ENCODE assay signal across 31 cellular contexts in the genomic region with DNA sequence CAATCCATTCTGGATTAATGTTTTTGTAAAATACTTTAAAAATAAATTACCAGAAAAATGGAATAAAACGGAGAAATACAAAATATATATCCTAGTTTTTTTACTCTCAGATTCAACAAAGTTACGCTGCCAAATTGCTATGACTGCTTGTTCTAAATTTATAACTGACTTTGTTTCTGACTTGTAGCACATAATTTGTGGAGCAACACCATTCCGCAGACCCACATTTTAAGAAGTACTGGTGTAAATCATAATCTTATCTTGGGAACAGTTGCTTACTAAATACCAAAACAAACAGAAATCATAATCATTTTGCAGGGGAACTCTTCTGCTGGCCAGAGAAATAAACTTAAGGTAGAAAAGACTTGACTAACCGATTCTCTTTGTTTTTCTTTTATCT.
DNase-seq lines count a peak whose midpoint lies in the region; ATAC-seq and TF ChIP-seq lines count a peak whose summit lies in the region.
"Had no signal": no experiment of that assay in that cellular context is flagged by ENCODE, and none has a peak within 500 bp of the region (broad histone marks: within the 10 kb centered on the region; RNA-seq: fewer than 3 reads in every experiment).

No MANE protein-coding gene starts in this region.

- H3K27me3 Mint-ChIP-seq in activated T-cell treated with anti-CD3 and anti-CD28 coated beads, Interleukin-2, amount 50 U/mL, for 24 hours: no peaks in the 10 kb centered on the region
- H3K27me3 Mint-ChIP-seq in activated T-cell treated with anti-CD3 and anti-CD28 coated beads, Interleukin-2, amount 50 U/mL, for 4 hours (ENCODE audit: low read depth): no peaks in the 10 kb centered on the region
- no peaks in the 10 kb centered on the region for H3K27me3 Mint-ChIP-seq in activated CD8-positive, alpha-beta T cell treated with anti-CD3 and anti-CD28 coated beads for 36 hours
- H3K27me3 Mint-ChIP-seq: activated CD4-positive, alpha-beta memory T cell treated with anti-CD3 and anti-CD28 coated beads, Interleukin-2, amount 10 ng/mL, durations not matched to agents 7 days and 5 days; CD4-positive, alpha-beta memory T cell; naive thymus-derived CD8-positive, alpha-beta T cell had no signal

- peaks cover 16% of the 10 kb centered on the region for H3K36me3 Mint-ChIP-seq in activated T-cell treated with anti-CD3 and anti-CD28 coated beads, Interleukin-2, amount 50 U/mL, for 24 hours (ENCODE audit: low read depth)
- H3K36me3 Mint-ChIP-seq in activated T-cell treated with anti-CD3 and anti-CD28 coated beads, Interleukin-2, amount 50 U/mL, for 4 hours (ENCODE audit: insufficient read depth): peaks cover 5% of the 10 kb centered on the region
- peaks cover 28% of the 10 kb centered on the region for H3K36me3 Mint-ChIP-seq in activated CD8-positive, alpha-beta T cell treated with anti-CD3 and anti-CD28 coated beads for 36 hours (ENCODE audit: low read depth)
- H3K36me3 Mint-ChIP-seq: CD4-positive, alpha-beta memory T cell had no signal

- TF ChIP-seq POLR2A in spleen (IDR thresholded peaks at IDR 0.05): no peak

- H3K4me3 ChIP-seq in fibroblast of the aortic adventitia (ENCODE audit: low read depth, low read length): no peak overlapping the region
- H3K4me3 ChIP-seq in psoas muscle: peak overlapping the region; percentile 0
- H3K4me3 ChIP-seq in spleen: no peak overlapping the region
- no peak overlapping the region for H3K4me3 ChIP-seq in foreskin fibroblast (ENCODE audit: low read depth in 1 of 2, low read length in 2 of 2)
- H3K4me3 ChIP-seq: colonic mucosa, sigmoid colon, testis had no signal

- CTCF ChIA-PET in activated CD8-positive, alpha-beta T cell treated with anti-CD3 and anti-CD28 coated beads for 36 hours (lab: Charles Lee): interaction anchor here (0.5 to 1.2 kb wide), 3 partner anchors 12 to 401 kb away, joined by 3 read pairs; no protein-coding TSS in a partner anchor

- ATAC-seq in activated T-cell treated with anti-CD3 and anti-CD28 coated beads, Interleukin-2, amount 50 U/mL, for 4 hours: no peak
- no peak for ATAC-seq in activated CD8-positive, alpha-beta T cell treated with anti-CD3 and anti-CD28 coated beads for 36 hours
- ATAC-seq in psoas muscle (peak in 2 of 4 donors; percentile 64 to 77), HG02840 (IDR thresholded peaks at IDR 0.05; ENCODE audit: low FRiP score, unreplicated experiment) (no peak)
- ATAC-seq: Panc1 had no signal

- H3K27ac Mint-ChIP-seq in activated T-cell treated with anti-CD3 and anti-CD28 coated beads, Interleukin-2, amount 50 U/mL, for 24 hours: peak overlapping the region; percentile 95
- H3K27ac Mint-ChIP-seq in activated CD8-positive, alpha-beta T cell treated with anti-CD3 and anti-CD28 coated beads for 36 hours: peak overlapping the region; percentile 84
- H3K27ac Mint-ChIP-seq: T-helper 2 cell treated with Interferon-gamma antibody and Interleukin-4, amounts not matched to agents 5 μg/mL and 100 μg/mL, for 36 hours had no signal

- H3K9me3 ChIP-seq in psoas muscle (no peaks in the 10 kb centered on the region), spleen (no peaks in the 10 kb centered on the region)
- H3K9me3 ChIP-seq: colonic mucosa, sigmoid colon, testis had no signal

- POLR2A ChIA-PET in activated CD8-positive, alpha-beta T cell treated with anti-CD3 and anti-CD28 coated beads for 36 hours (lab: Charles Lee): no interaction called here

- no peaks in the 10 kb centered on the region for H3K36me3 ChIP-seq in psoas muscle (ENCODE audit: insufficient read depth in 1 of 2, low read depth in 1 of 2)
- no peaks in the 10 kb centered on the region for H3K36me3 ChIP-seq in spleen
- H3K36me3 ChIP-seq: colonic mucosa, sigmoid colon had no signal

- TF ChIP-seq CTCF in activated CD8-positive, alpha-beta T cell treated with anti-CD3 and anti-CD28 coated beads for 36 hours (IDR thresholded peaks at IDR 0.05): no peak
- TF ChIP-seq CTCF in fibroblast of the aortic adventitia (IDR thresholded peaks at IDR 0.05; ENCODE audit: insufficient read depth, low read length): no peak
- TF ChIP-seq CTCF in psoas muscle (IDR thresholded peaks at IDR 0.05): no peak
- TF ChIP-seq CTCF in spleen (IDR thresholded peaks at IDR 0.05 in 8 of 11, conservative IDR thresholded peaks at IDR 0.05 in 3 of 11): no peak
- no peak for TF ChIP-seq CTCF in foreskin fibroblast (IDR thresholded peaks at IDR 0.05; ENCODE audit: low read depth, low read length)

- no peak for DNase-seq in activated T-cell treated with anti-CD3 and anti-CD28 coated beads, Interleukin-2, amount 50 U/mL, for 24 hours
- DNase-seq in activated T-cell treated with anti-CD3 and anti-CD28 coated beads, Interleukin-2, amount 50 U/mL, for 4 hours: no peak
- no peak for DNase-seq in activated CD8-positive, alpha-beta T cell treated with anti-CD3 and anti-CD28 coated beads for 36 hours
- DNase-seq in fibroblast of the aortic adventitia (ENCODE audit: low read depth) (peak; percentile 16), psoas muscle (no peak), spleen (no peak), foreskin fibroblast (no peak)
- DNase-seq: activated CD4-positive, alpha-beta memory T cell treated with anti-CD3 and anti-CD28 coated beads, Interleukin-2, amount 10 ng/mL, durations not matched to agents 7 days and 5 days; activated CD4-positive, CD25-positive, alpha-beta regulatory T cell treated with anti-CD3 and anti-CD28 coated beads, Interleukin-2, amount 50 U/mL, for 72 hours; activated naive CD4-positive, alpha-beta T cell; activated T-cell treated with anti-CD3 and anti-CD28 coated beads for 4 hours; aorta; CD4-positive, alpha-beta memory T cell; colonic mucosa; effector CD4-positive, alpha-beta T cell; glutamatergic neuron; islet precursor cell; left ventricle myocardium superior; midbrain; NCI-H1417 treated with DMSO at 0.1 percent for 48 hours; NCI-H2081; NCI-H226; nucleus accumbens; SHP77; sigmoid colon; stimulated activated naive CD4-positive, alpha-beta T cell treated with Interleukin-2 at 50 U/mL for 16 hours had no signal

- 35 to 47% (median 37%) methylated on average over 4 of the region's 4 CpGs for WGBS in psoas muscle, 3 donors
- 82 to 95% (median 89%) methylated on average over 4 of the region's 4 CpGs for WGBS in spleen, 5 donors

- H3K4me1 ChIP-seq in psoas muscle (peaks cover 27% of the 10 kb centered on the region), spleen (peaks cover 3 to 23% (median 18%) of the 10 kb centered on the region in 6 donors)
- H3K4me1 ChIP-seq: colonic mucosa, testis had no signal

- no peak overlapping the region for H3K4me3 Mint-ChIP-seq in activated T-cell treated with anti-CD3 and anti-CD28 coated beads, Interleukin-2, amount 50 U/mL, for 24 hours
- H3K4me3 Mint-ChIP-seq in activated T-cell treated with anti-CD3 and anti-CD28 coated beads, Interleukin-2, amount 50 U/mL, for 4 hours: no peak overlapping the region
- no peak overlapping the region for H3K4me3 Mint-ChIP-seq in activated CD8-positive, alpha-beta T cell treated with anti-CD3 and anti-CD28 coated beads for 36 hours
- H3K4me3 Mint-ChIP-seq: activated CD4-positive, alpha-beta memory T cell treated with anti-CD3 and anti-CD28 coated beads, Interleukin-2, amount 10 ng/mL, durations not matched to agents 7 days and 5 days; naive thymus-derived CD8-positive, alpha-beta T cell; T-helper 2 cell treated with Interferon-gamma antibody and Interleukin-4, amounts not matched to agents 5 μg/mL and 100 μg/mL, for 36 hours had no signal

- H3K27me3 ChIP-seq in psoas muscle (ENCODE audit: insufficient read depth in 3 of 3, low read length in 2 of 3): no peaks in the 10 kb centered on the region
- no peaks in the 10 kb centered on the region for H3K27me3 ChIP-seq in spleen (replicated peaks in 1 of 7)
- H3K27me3 ChIP-seq: colonic mucosa, sigmoid colon, testis had no signal

- peaks cover 16% of the 10 kb centered on the region for H3K9me3 Mint-ChIP-seq in activated T-cell treated with anti-CD3 and anti-CD28 coated beads, Interleukin-2, amount 50 U/mL, for 24 hours
- H3K9me3 Mint-ChIP-seq in activated T-cell treated with anti-CD3 and anti-CD28 coated beads, Interleukin-2, amount 50 U/mL, for 4 hours: peaks cover 10% of the 10 kb centered on the region
- peaks cover 14% of the 10 kb centered on the region for H3K9me3 Mint-ChIP-seq in activated CD8-positive, alpha-beta T cell treated with anti-CD3 and anti-CD28 coated beads for 36 hours

- intact Hi-C loops in activated CD8-positive, alpha-beta T cell treated with anti-CD3 and anti-CD28 coated beads for 36 hours (cut with micrococcal nuclease): no loop called here
- intact Hi-C loops in psoas muscle (cut with DNase I): no loop called here
- intact Hi-C loops in spleen (cut with DNase I; ENCODE audit: low total_unique reads): no loop called here

- peaks cover 73% of the 10 kb centered on the region for H3K4me1 Mint-ChIP-seq in activated T-cell treated with anti-CD3 and anti-CD28 coated beads, Interleukin-2, amount 50 U/mL, for 24 hours (ENCODE audit: low read depth)
- H3K4me1 Mint-ChIP-seq in activated T-cell treated with anti-CD3 and anti-CD28 coated beads, Interleukin-2, amount 50 U/mL, for 4 hours (ENCODE audit: low read depth): peaks cover 53% of the 10 kb centered on the region
- H3K4me1 Mint-ChIP-seq in activated CD8-positive, alpha-beta T cell treated with anti-CD3 and anti-CD28 coated beads for 36 hours (ENCODE audit: low read depth): peaks cover 63% of the 10 kb centered on the region

- peak overlapping the region; percentile 57 for H3K27ac ChIP-seq in psoas muscle
- no peak overlapping the region for H3K27ac ChIP-seq in spleen
- H3K27ac ChIP-seq: colonic mucosa, sigmoid colon, testis had no signal
